In the genomic region with DNA sequence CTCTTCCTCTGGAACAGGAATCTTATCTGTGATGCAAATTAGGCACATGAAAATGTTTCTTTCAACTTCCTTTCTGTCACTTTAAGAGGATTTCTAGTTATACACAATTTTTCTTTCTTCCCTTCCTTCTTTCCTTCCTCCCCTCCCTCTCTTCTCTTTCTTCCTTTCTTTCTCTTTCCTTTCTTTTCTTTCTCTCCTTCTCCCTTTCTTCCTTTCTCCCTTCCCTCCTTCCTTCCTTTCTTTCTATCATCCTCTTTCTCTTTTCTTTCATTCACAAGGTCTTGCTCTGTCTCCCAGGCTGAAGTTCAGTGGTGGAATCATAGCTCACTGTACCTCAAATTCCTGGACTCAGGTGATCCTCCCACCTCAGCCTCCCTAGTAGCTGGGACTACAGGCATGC, we compare ENCODE assay signal across 3 cellular contexts.
A peak's percentile ranks its signal among the peaks of the same experiment; 100 is the strongest.
TF ChIP-seq lines count a peak whose summit lies in the region.

No MANE protein-coding gene starts in this region.

TF ChIP-seq in HEK293, 187 proteins besides CTCF, POLR2A, EP300 and RAD21:
- TF ChIP-seq PRDM1 (tag by site-specific recombination; IDR thresholded peaks at IDR 0.05), result peak; percentile 95
- no peak for TF ChIP-seq ZNF302 (tag by site-specific recombination; IDR thresholded peaks at IDR 0.05; ENCODE audit: low read depth)
- peak; percentile 59 for TF ChIP-seq ZNF366 (tag by site-specific recombination; conservative IDR thresholded peaks at IDR 0.05)
TF ChIP-seq in HEK293: peak in this region for 2.

TF ChIP-seq in K562, 482 proteins besides CTCF, POLR2A, EP300 and RAD21:
- no peak for TF ChIP-seq KDM2B (CRISPR knock-in tag; IDR thresholded peaks at IDR 0.05)
- TF ChIP-seq, protein P1, sequence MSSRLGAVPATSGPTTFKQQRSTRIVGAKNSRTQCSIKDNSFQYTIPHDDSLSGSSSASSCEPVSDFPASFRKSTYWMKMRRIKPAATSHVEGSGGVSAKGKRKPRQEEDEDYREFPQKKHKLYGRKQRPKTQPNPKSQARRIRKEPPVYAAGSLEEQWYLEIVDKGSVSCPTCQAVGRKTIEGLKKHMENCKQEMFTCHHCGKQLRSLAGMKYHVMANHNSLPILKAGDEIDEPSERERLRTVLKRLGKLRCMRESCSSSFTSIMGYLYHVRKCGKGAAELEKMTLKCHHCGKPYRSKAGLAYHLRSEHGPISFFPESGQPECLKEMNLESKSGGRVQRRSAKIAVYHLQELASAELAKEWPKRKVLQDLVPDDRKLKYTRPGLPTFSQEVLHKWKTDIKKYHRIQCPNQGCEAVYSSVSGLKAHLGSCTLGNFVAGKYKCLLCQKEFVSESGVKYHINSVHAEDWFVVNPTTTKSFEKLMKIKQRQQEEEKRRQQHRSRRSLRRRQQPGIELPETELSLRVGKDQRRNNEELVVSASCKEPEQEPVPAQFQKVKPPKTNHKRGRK (tag; IDR thresholded peaks at IDR 0.05), result 0 out of 2 replicates have a peak, but pooled peaks have one; percentile 30

TF ChIP-seq in GM12891, 5 proteins besides CTCF, POLR2A, EP300 and RAD21:
- TF ChIP-seq POLR2AphosphoS5 (IDR thresholded peaks at IDR 0.05; ENCODE audit: low read depth, low read length), result no peak
- TF ChIP-seq PAX5 (IDR thresholded peaks at IDR 0.05; ENCODE audit: insufficient read depth, low read length, severe bottlenecking), result no peak
- no peak for TF ChIP-seq TAF1 (IDR thresholded peaks at IDR 0.05; ENCODE audit: low read depth, low read length)
- no peak for TF ChIP-seq SPI1 (IDR thresholded peaks at IDR 0.05; ENCODE audit: low read depth, low read length)
- no peak for TF ChIP-seq POU2F2 (IDR thresholded peaks at IDR 0.05; ENCODE audit: low read depth, low read length)
